In genomic region chr5:141914154-141914743, GRCh38 we compare ENCODE assay signal across 8 cellular contexts. TPM values are rescaled to one million over a fixed set of nuclear protein-coding genes. Genes with fewer than 3 reads are reported as not detected.
DNase-seq lines count a peak whose midpoint lies in the region; ATAC-seq and TF ChIP-seq lines count a peak whose summit lies in the region.

No MANE protein-coding gene starts in this region.

- no peaks in the 10 kb centered on the region for H3K36me3 ChIP-seq in duodenal mucosa (ENCODE audit: control insufficient read depth in 1 of 2, insufficient read depth in 2 of 2, low read length in 2 of 2)
- no peaks in the 10 kb centered on the region for H3K36me3 ChIP-seq in right lobe of liver

- no peak overlapping the region for H3K27ac ChIP-seq in duodenal mucosa (ENCODE audit: low read depth, low read length)
- H3K27ac ChIP-seq in right lobe of liver: no peak overlapping the region

- H3K27ac Mint-ChIP-seq in stimulated activated effector memory CD8-positive, alpha-beta T cell treated with anti-CD3 and anti-CD28 coated beads, Interleukin-12 subunit alpha, Interleukin-12 subunit beta, amount 100 ng/mL, for 72 hours: no peak overlapping the region

- TF ChIP-seq CTCF in right lobe of liver (IDR thresholded peaks at IDR 0.05): peak in 2 of 4 donors; percentile 18 to 28

- H3K9me3 Mint-ChIP-seq in stimulated activated effector memory CD8-positive, alpha-beta T cell treated with anti-CD3 and anti-CD28 coated beads, Interleukin-12 subunit alpha, Interleukin-12 subunit beta, amount 100 ng/mL, for 72 hours: no peaks in the 10 kb centered on the region

- H3K4me3 Mint-ChIP-seq in stimulated activated effector memory CD8-positive, alpha-beta T cell treated with anti-CD3 and anti-CD28 coated beads, Interleukin-12 subunit alpha, Interleukin-12 subunit beta, amount 100 ng/mL, for 72 hours: peak overlapping the region; percentile 5

- H3K27me3 ChIP-seq in duodenal mucosa (ENCODE audit: control insufficient read depth in 1 of 2, insufficient read depth in 2 of 2, low read length in 2 of 2) (peaks cover 3 to 11% of the 10 kb centered on the region in 2 donors), right lobe of liver (no peaks in the 10 kb centered on the region)

- DNase-seq in NCI-H82 (lab: John Stamatoyannopoulos, UW): peak; percentile 41
- no peak for DNase-seq in NCI-H82 treated with DMSO at 0.1 percent for 48 hours (lab: John Stamatoyannopoulos, UW; ENCODE audit: unreplicated experiment)
- peak; percentile 72 for DNase-seq in SK-N-DZ (ENCODE audit: low spot score)
- peak; percentile 67 to 77 (median 67) for DNase-seq in right lobe of liver
- DNase-seq in stimulated activated effector memory CD8-positive, alpha-beta T cell treated with anti-CD3 and anti-CD28 coated beads, Interleukin-12 subunit alpha, Interleukin-12 subunit beta, amount 100 ng/mL, for 72 hours (ENCODE audit: low spot score in 2 of 2): no peak
- no peak for DNase-seq in NCI-H2196 treated with DMSO at 0.1 percent for 48 hours (lab: John Stamatoyannopoulos, UW; ENCODE audit: unreplicated experiment)

- intact Hi-C loops in right lobe of liver (cut with DNase I): no loop called here

- ATAC-seq in HG02759 (IDR thresholded peaks at IDR 0.05; ENCODE audit: unreplicated experiment) (peak; percentile 84), right lobe of liver (peak; percentile 84 to 89 (median 86))
- ATAC-seq in stimulated activated effector memory CD8-positive, alpha-beta T cell treated with anti-CD3 and anti-CD28 coated beads, Interleukin-12 subunit alpha, Interleukin-12 subunit beta, amount 100 ng/mL, for 72 hours: peak; percentile 75

- TF ChIP-seq POLR2A in right lobe of liver (IDR thresholded peaks at IDR 0.05): no peak

- H3K4me3 ChIP-seq in duodenal mucosa (ENCODE audit: low read depth in 1 of 2, low read length in 2 of 2) (peak overlapping the region; percentile 55 to 56), right lobe of liver (peak overlapping the region; percentile 31 to 49 (median 32))

- H3K9me3 ChIP-seq in duodenal mucosa (ENCODE audit: control insufficient read depth in 1 of 2, low read length in 2 of 2) (no peaks in the 10 kb centered on the region), right lobe of liver (no peaks in the 10 kb centered on the region)

- WGBS in right lobe of liver (ENCODE audit: insufficient coverage, low coverage, low lambda C conversion rate, missing lambda C conversion rate): 44% methylated on average over 9 of the region's 42 CpGs

- peaks cover 7% of the 10 kb centered on the region for H3K4me1 Mint-ChIP-seq in stimulated activated effector memory CD8-positive, alpha-beta T cell treated with anti-CD3 and anti-CD28 coated beads, Interleukin-12 subunit alpha, Interleukin-12 subunit beta, amount 100 ng/mL, for 72 hours

- H3K4me1 ChIP-seq in duodenal mucosa (ENCODE audit: control insufficient read depth in 1 of 2, insufficient read depth in 2 of 2, low read length in 2 of 2): peaks cover 4 to 11% of the 10 kb centered on the region in 2 donors
- H3K4me1 ChIP-seq in right lobe of liver: peaks cover 0 to 15% (median 0%) of the 10 kb centered on the region in 4 donors

- no peaks in the 10 kb centered on the region for H3K36me3 Mint-ChIP-seq in stimulated activated effector memory CD8-positive, alpha-beta T cell treated with anti-CD3 and anti-CD28 coated beads, Interleukin-12 subunit alpha, Interleukin-12 subunit beta, amount 100 ng/mL, for 72 hours

- peak overlapping the region; percentile 26 to 27 for H3K9ac ChIP-seq in duodenal mucosa (ENCODE audit: low read depth in 1 of 2, low read length in 2 of 2)

RNA-seq across cellular contexts. Expression of gene DELE1, which starts 9.4 kb away (rescaled TPM):
- polyA plus RNA-seq in SK-N-DZ (2014; cell fraction: cytosol; rRNA removed): 88.5 and 96.7 TPM in 2 replicates
- 283 and 313 TPM in 2 replicates for polyA plus RNA-seq in SK-N-DZ (2014; cell fraction: nucleus; rRNA removed)
- 10 to 100 TPM; 39.4 to 57.9 (median 43.8) TPM for total RNA-seq in right lobe of liver

RNA-seq across cellular contexts. Expression of gene PCDH1, which starts 36.0 kb away (rescaled TPM):
- 10.7 and 11.9 TPM in 2 replicates for polyA plus RNA-seq in SK-N-DZ (2014; cell fraction: cytosol; rRNA removed)
- 9.0 and 10.1 TPM in 2 replicates for polyA plus RNA-seq in SK-N-DZ (2014; cell fraction: nucleus; rRNA removed)
- total RNA-seq in right lobe of liver: 10 to 100 TPM; 20.8 to 44.1 (median 29.4) TPM

RNA-seq across cellular contexts. Expression of gene PCDH12, which starts 43.8 kb away (rescaled TPM):
- 0.03 TPM in 1 of 2 replicates, not detected in the other for polyA plus RNA-seq in SK-N-DZ (2014; cell fraction: cytosol; rRNA removed)
- polyA plus RNA-seq in SK-N-DZ (2014; cell fraction: nucleus; rRNA removed): 0.04 TPM in 1 of 2 replicates, not detected in the other
- total RNA-seq in right lobe of liver: 1 to 10 TPM; 1.5 to 4.4 (median 1.9) TPM

RNA-seq across cellular contexts. Expression of gene RNF14, which starts 54.7 kb away (rescaled TPM):
- 26.3 and 31.2 TPM in 2 replicates for polyA plus RNA-seq in SK-N-DZ (2014; cell fraction: cytosol; rRNA removed)
- 17.5 and 22.5 TPM in 2 replicates for polyA plus RNA-seq in SK-N-DZ (2014; cell fraction: nucleus; rRNA removed)
- total RNA-seq in right lobe of liver: 10 to 100 TPM; 34.8 to 54.8 (median 41.8) TPM

Comparison
In these comparisons a context has a peak if more than half of its experiments do, and no peak if none do; other contexts are left out.
1. DNase-seq: peak in NCI-H82 (single experiment), SK-N-DZ (single experiment) and right lobe of liver (3 of 3); none in NCI-H82 treated with DMSO at 0.1 percent for 48 hours (single experiment), stimulated activated effector memory CD8-positive, alpha-beta T cell treated with anti-CD3 and anti-CD28 coated beads, Interleukin-12 subunit alpha, Interleukin-12 subunit beta, amount 100 ng/mL, for 72 hours (0 of 2) and NCI-H2196 treated with DMSO at 0.1 percent for 48 hours (single experiment).
2. Peak in every context shown above with its lines, with median percentiles within 50 percentile points of each other: ATAC-seq.